Comparison of ENCODE assay signal across 22 cellular contexts in the genomic region with DNA sequence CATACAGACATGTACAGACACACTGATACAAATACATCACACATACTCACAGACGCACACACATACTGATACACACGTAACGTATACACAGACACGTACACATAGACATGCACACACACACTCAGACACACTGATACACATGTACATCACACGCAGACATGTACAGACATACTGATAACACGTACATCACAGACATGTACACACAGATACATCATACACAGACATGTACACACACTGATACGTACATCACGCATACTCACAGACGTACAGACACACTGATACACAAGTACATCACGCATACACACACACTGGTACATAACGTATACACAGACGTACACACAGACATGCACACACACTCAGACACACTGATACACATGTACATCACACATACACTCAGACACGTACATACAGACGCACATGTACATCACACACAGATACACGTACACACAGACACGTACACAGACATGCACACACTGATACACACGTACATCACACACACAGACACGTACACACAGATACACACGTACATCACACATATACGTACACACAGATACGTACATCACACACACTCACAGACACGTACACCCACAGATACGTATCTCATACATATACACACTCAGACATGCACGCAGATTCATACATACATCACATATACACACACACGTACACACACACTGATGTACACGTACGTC.
"Had no signal": no experiment of that assay in that cellular context is flagged by ENCODE, and none has a peak within 500 bp of the region (broad histone marks: within the 10 kb centered on the region; RNA-seq: fewer than 3 reads in every experiment).

No MANE protein-coding gene starts in this region.

- H3K4me3 ChIP-seq: esophagus squamous epithelium, right atrium auricular region, suprapubic skin, transverse colon, vagina had no signal

- H3K4me3 Mint-ChIP-seq: activated CD4-positive, alpha-beta memory T cell treated with anti-CD3 and anti-CD28 coated beads, Interleukin-2, amount 10 ng/mL, durations not matched to agents 7 days and 5 days; activated CD8-positive, alpha-beta memory T cell treated with anti-CD3 and anti-CD28 coated beads, Interleukin-2, amount 10 ng/mL, durations not matched to agents 7 days and 5 days; activated naive CD4-positive, alpha-beta T cell treated with anti-CD3 and anti-CD28 coated beads for 36 hours; central memory CD8-positive, alpha-beta T cell; neural crest cell; T-cell had no signal

- H3K27me3 Mint-ChIP-seq: activated CD4-positive, alpha-beta memory T cell treated with anti-CD3 and anti-CD28 coated beads, Interleukin-2, amount 10 ng/mL, durations not matched to agents 7 days and 5 days; activated CD8-positive, alpha-beta memory T cell treated with anti-CD3 and anti-CD28 coated beads, Interleukin-2, amount 10 ng/mL, durations not matched to agents 7 days and 5 days; central memory CD8-positive, alpha-beta T cell; progenitor cell of endocrine pancreas; T-cell had no signal

- H3K27ac ChIP-seq: brain microvascular endothelial cell, esophagus squamous epithelium, right atrium auricular region, suprapubic skin, transverse colon, vagina had no signal

- H3K9me3 Mint-ChIP-seq: central memory CD8-positive, alpha-beta T cell had no signal

- DNase-seq: activated CD4-positive, alpha-beta memory T cell treated with anti-CD3 and anti-CD28 coated beads, Interleukin-2, amount 10 ng/mL, durations not matched to agents 7 days and 5 days; activated CD4-positive, alpha-beta T cell treated with anti-CD3 and anti-CD28 coated beads for 48 hours; activated CD4-positive, CD25-positive, alpha-beta regulatory T cell; activated CD8-positive, alpha-beta memory T cell treated with anti-CD3 and anti-CD28 coated beads, Interleukin-2, amount 10 ng/mL, durations not matched to agents 7 days and 5 days; activated naive CD4-positive, alpha-beta T cell treated with anti-CD3 and anti-CD28 coated beads for 36 hours; anterior cingulate cortex; brain microvascular endothelial cell; cortex of kidney; effector CD8-positive, alpha-beta T cell; esophagus squamous epithelium; stimulated activated CD4-positive, alpha-beta T cell treated with anti-CD3 and anti-CD28 coated beads, Interleukin-2, amount 100 ng/mL, for 24 hours; stimulated activated naive CD8-positive, alpha-beta T cell treated with anti-CD3 and anti-CD28 coated beads, Interleukin-15, Interleukin-2, amounts not matched to agents 100 U/mL and 50 U/mL, for 24 hours; T-cell; T-helper 9 cell; transverse colon had no signal

- FAIRE-seq: islet of Langerhans had no signal

- ATAC-seq: activated CD8-positive, alpha-beta memory T cell treated with anti-CD3 and anti-CD28 coated beads, Interleukin-2, amount 10 ng/mL, durations not matched to agents 7 days and 5 days; stimulated activated naive CD8-positive, alpha-beta T cell treated with anti-CD3 and anti-CD28 coated beads, Interleukin-15, Interleukin-2, amounts not matched to agents 100 U/mL and 50 U/mL, for 24 hours; T-cell had no signal

- H3K27me3 ChIP-seq: brain microvascular endothelial cell, esophagus squamous epithelium, right atrium auricular region, suprapubic skin, transverse colon, vagina had no signal

- H3K27ac Mint-ChIP-seq: activated CD4-positive, alpha-beta memory T cell treated with anti-CD3 and anti-CD28 coated beads, Interleukin-2, amount 10 ng/mL, durations not matched to agents 7 days and 5 days; activated CD8-positive, alpha-beta memory T cell treated with anti-CD3 and anti-CD28 coated beads, Interleukin-2, amount 10 ng/mL, durations not matched to agents 7 days and 5 days; activated naive CD4-positive, alpha-beta T cell treated with anti-CD3 and anti-CD28 coated beads for 36 hours; progenitor cell of endocrine pancreas; T-cell had no signal
